In the genomic region with DNA sequence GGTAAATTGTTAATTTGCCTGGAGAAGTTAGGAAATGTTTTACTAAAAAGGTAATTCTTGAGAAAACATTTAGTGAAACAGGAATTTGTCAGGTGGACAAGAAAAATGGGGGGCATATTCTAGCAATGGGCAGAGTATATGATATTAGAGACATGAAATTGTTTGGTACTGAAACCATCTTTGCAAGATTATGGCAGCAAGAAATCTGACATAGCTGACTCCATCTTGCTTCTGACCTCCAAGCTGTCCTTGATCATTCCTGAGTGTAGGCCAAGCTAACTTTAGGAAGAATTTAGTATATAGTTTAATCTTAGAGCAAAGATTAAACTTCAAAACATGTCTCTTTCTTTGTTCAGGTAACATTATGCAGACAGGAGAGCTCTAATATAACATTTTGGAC, we compare ENCODE assay signal across 25 cellular contexts. TPM values are rescaled to one million over a fixed set of nuclear protein-coding genes. Genes with fewer than 3 reads are reported as not detected.
"Had no signal": no experiment of that assay in that cellular context is flagged by ENCODE, and none has a peak within 500 bp of the region (broad histone marks: within the 10 kb centered on the region; RNA-seq: fewer than 3 reads in every experiment).

No MANE protein-coding gene starts in this region.

- H3K4me2 ChIP-seq: KMS-11 had no signal

- H3K27ac Mint-ChIP-seq: activated naive CD8-positive, alpha-beta T cell treated with anti-CD3 and anti-CD28 coated beads, Interleukin-2, amount 10 ng/mL, durations not matched to agents 7 days and 5 days had no signal

- DNase-seq: activated CD4-positive, CD25-positive, alpha-beta regulatory T cell; activated naive CD4-positive, alpha-beta T cell treated with anti-CD3 and anti-CD28 coated beads, Interleukin-2, amount 50 U/mL, for 16 hours; activated naive CD8-positive, alpha-beta T cell treated with anti-CD3 and anti-CD28 coated beads, Interleukin-2, amount 10 ng/mL, durations not matched to agents 7 days and 5 days; activated T-cell treated with anti-CD3 and anti-CD28 coated beads for 4 hours; activated T-cell treated with anti-CD3 and anti-CD28 coated beads, Interleukin-2, amount 50 U/mL, for 48 hours; aorta; central memory CD4-positive, alpha-beta T cell; MG63; NCI-H1105; NCI-H1436 treated with DMSO at 0.1 percent for 48 hours; NCI-H187; NCI-H2081; NCI-H446; NCI-H524; Peyer's patch; Right ventricle myocardium superior; T-helper 9 cell had no signal

- H3K36me3 Mint-ChIP-seq: IgD-negative memory B cell had no signal

- H3K27me3 ChIP-seq: breast epithelium, MG63, Peyer's patch, SJSA1 had no signal

- H3K9ac ChIP-seq: KMS-11 had no signal

- H3K4me3 ChIP-seq: breast epithelium, coronary artery, MG63, Peyer's patch, SJSA1 had no signal

- H3K4me3 Mint-ChIP-seq: activated naive CD8-positive, alpha-beta T cell treated with anti-CD3 and anti-CD28 coated beads, Interleukin-2, amount 10 ng/mL, durations not matched to agents 7 days and 5 days; IgD-negative memory B cell had no signal

- ATAC-seq: SK-N-SH treated with all-trans-retinoic acid at 6 μM for 48 hours had no signal

- H3K27me3 Mint-ChIP-seq: activated naive CD8-positive, alpha-beta T cell treated with anti-CD3 and anti-CD28 coated beads, Interleukin-2, amount 10 ng/mL, durations not matched to agents 7 days and 5 days; IgD-negative memory B cell had no signal

- H3K4me1 ChIP-seq: breast epithelium, SJSA1 had no signal

- H3K36me3 ChIP-seq: breast epithelium, MG63, Peyer's patch, SJSA1 had no signal

- H3K9me3 ChIP-seq: breast epithelium, MG63, Peyer's patch, SJSA1 had no signal

- H3K27ac ChIP-seq: breast epithelium, coronary artery, KMS-11, Peyer's patch, RWPE1, SJSA1 had no signal

RNA-seq across cellular contexts. Expression of gene SAMSN1, which starts 14.0 kb away (rescaled TPM):
- total RNA-seq: chondrocyte, SJSA1 had no signal
